19 cellular contexts compared by ENCODE assay signal in genomic region chr12:132502882-132503193, GRCh38. TPM values are rescaled to one million over a fixed set of nuclear protein-coding genes. Genes with fewer than 3 reads are reported as not detected.
A peak's percentile ranks its signal among the peaks of the same experiment; 100 is the strongest.
DNase-seq lines count a peak whose midpoint lies in the region; ATAC-seq, FAIRE-seq and TF ChIP-seq lines count a peak whose summit lies in the region.
"Had no signal": no experiment of that assay in that cellular context is flagged by ENCODE, and none has a peak within 500 bp of the region (broad histone marks: within the 10 kb centered on the region; RNA-seq: fewer than 3 reads in every experiment).

No MANE protein-coding gene starts in this region.

- no peaks in the 10 kb centered on the region for H3K27me3 Mint-ChIP-seq in CD4-positive, alpha-beta T cell
- no peaks in the 10 kb centered on the region for H3K27me3 Mint-ChIP-seq in memory B cell

- peaks cover 98% of the 10 kb centered on the region for H3K79me2 ChIP-seq in K562 (ENCODE audit: control insufficient read depth, insufficient read depth, low read length)

- no peak for DNase-seq in CD4-positive, alpha-beta T cell
- DNase-seq in K562 (ENCODE audit: extremely low read depth in 1 of 4, low spot score in 3 of 4) (peak in 1 of 4 experiments; percentile 44), memory B cell (ENCODE audit: low spot score in 2 of 2) (no peak)
- DNase-seq in effector CD8-positive, alpha-beta T cell (lab: John Stamatoyannopoulos, UW), result no peak
- DNase-seq: COR-L47, DMS 273 treated with DMSO at 0.1 percent for 48 hours, DND-41, NCI-H1105 treated with DMSO at 0.1 percent for 48 hours, NCI-H1694 treated with DMSO at 0.1 percent for 48 hours, NCI-H226, NCI-H524 treated with DMSO at 0.1 percent for 48 hours, PC-9, SJCRH30 had no signal

- H3K4me1 ChIP-seq in BLaER1, result peaks cover 99% of the 10 kb centered on the region
- H3K4me1 ChIP-seq in K562 (replicated peaks in 1 of 2; ENCODE audit: control insufficient read depth in 2 of 2, insufficient read depth in 2 of 2, low read length in 2 of 2), result peaks cover 20 to 100% of the 10 kb centered on the region in 2 experiments; a peak in 4 of 5 replicates
- H3K4me1 ChIP-seq: HAP-1 had no signal

- H3K4me3 Mint-ChIP-seq in CD4-positive, alpha-beta T cell, result no peak overlapping the region
- H3K4me3 Mint-ChIP-seq in memory B cell, result peak overlapping the region; percentile 41
- H3K4me3 Mint-ChIP-seq: CD14-positive monocyte had no signal

- no peak overlapping the region for H3K9ac ChIP-seq in BLaER1
- peak overlapping the region in 1 of 2 experiments; percentile 83; a peak in 2 of 4 replicates for H3K9ac ChIP-seq in K562 (ENCODE audit: insufficient read depth in 1 of 2, low read depth in 2 of 2, low read length in 2 of 2)

- H3K27ac ChIP-seq in BLaER1 (peak overlapping the region; percentile 36), K562 (ENCODE audit: extremely low read depth, low read depth, low read length) (no peak overlapping the region)
- no peak overlapping the region for H3K27ac ChIP-seq in CD4-positive, alpha-beta T cell (ENCODE audit: low read depth, low read length)
- H3K27ac ChIP-seq: PC-9, SJCRH30 had no signal

- ATAC-seq in CD4-positive, alpha-beta T cell (ENCODE audit: poor library complexity), result no peak
- ATAC-seq in K562 (peak; percentile 14), memory B cell (ENCODE audit: low read depth) (no peak), HG03521 (IDR thresholded peaks at IDR 0.05; ENCODE audit: unreplicated experiment) (no peak), HG03469 (IDR thresholded peaks at IDR 0.05; ENCODE audit: unreplicated experiment) (no peak), HG03342 (IDR thresholded peaks at IDR 0.05; ENCODE audit: unreplicated experiment) (no peak)

- TF ChIP-seq POLR2A in K562 (conservative IDR thresholded peaks at IDR 0.05), result no peak

- H3K4me3 ChIP-seq in BLaER1, result no peak overlapping the region
- no peak overlapping the region for H3K4me3 ChIP-seq in K562
- H3K4me3 ChIP-seq: HAP-1, PC-9, SJCRH30 had no signal

- H3K4me2 ChIP-seq in BLaER1 (peak overlapping the region; percentile 95), K562 (ENCODE audit: insufficient read depth, low read length) (no peak overlapping the region)
- H3K4me2 ChIP-seq: PC-9 had no signal

- no peak for TF ChIP-seq EP300 in K562 (IDR thresholded peaks at IDR 0.05; ENCODE audit: low read length)

- BruUV-seq in K562 (replicated peaks; lab: Mats Ljungman, UMichigan), result no TSS peak

- CTCF ChIA-PET in CD4-positive, alpha-beta T cell (lab: Charles Lee), result no interaction called here
- CTCF ChIA-PET in K562 (lab: Yijun Ruan, JAX; ENCODE audit: low intra/inter-chr PET ratio), result no interaction called here

- WGBS in K562 (ENCODE audit: insufficient coverage, low coverage, missing lambda C conversion rate), result 60% methylated on average over 2 of the region's 8 CpGs

- intact Hi-C loops in CD4-positive, alpha-beta T cell (cut with DNase I, micrococcal nuclease), result no loop called here
- intact Hi-C loops in K562 (cut with micrococcal nuclease), result no loop called here

- no peak for TF ChIP-seq CTCF in CD4-positive, alpha-beta T cell (IDR thresholded peaks at IDR 0.05)
- no peak for TF ChIP-seq CTCF in K562 (IDR thresholded peaks at IDR 0.05 in 2 of 3, conservative IDR thresholded peaks at IDR 0.05 in 1 of 3; ENCODE audit: insufficient read depth in 2 of 3, low read depth in 1 of 3, low read length in 3 of 3)

- no peak for TF ChIP-seq RAD21 in K562 (CRISPR knock-in tag; conservative IDR thresholded peaks at IDR 0.05 in 1 of 2, IDR thresholded peaks at IDR 0.05 in 1 of 2)

- peaks cover 4% of the 10 kb centered on the region for H3K36me3 Mint-ChIP-seq in CD4-positive, alpha-beta T cell (ENCODE audit: low read depth)
- H3K36me3 Mint-ChIP-seq in memory B cell, result no peaks in the 10 kb centered on the region

- FAIRE-seq in K562 (lab: Jason Lieb, UNC), result no peak

- H3K36me3 ChIP-seq in BLaER1 (no peaks in the 10 kb centered on the region), K562 (ENCODE audit: control insufficient read depth, insufficient read depth, low read length) (peaks cover 4% of the 10 kb centered on the region; the same call in 1 of the 3 replicates)
- H3K36me3 ChIP-seq: HAP-1, SJCRH30 had no signal

- H3K4me1 Mint-ChIP-seq in CD4-positive, alpha-beta T cell (ENCODE audit: low read depth), result peaks cover 62% of the 10 kb centered on the region
- H3K4me1 Mint-ChIP-seq in memory B cell, result peaks cover 49% of the 10 kb centered on the region

- POLR2A ChIA-PET in CD4-positive, alpha-beta T cell (lab: Charles Lee), result no interaction called here
- POLR2A ChIA-PET in K562 (lab: Yijun Ruan, JAX), result interaction anchor here (0.6 to 3.4 kb wide), 4 partner anchors 8 to 581 kb away, joined by 3 to 10 read pairs (median 4); no protein-coding TSS in a partner anchor

- H3K9me1 ChIP-seq in K562 (ENCODE audit: control insufficient read depth, insufficient read depth, low read length), result peaks cover 34% of the 10 kb centered on the region

- no peaks in the 10 kb centered on the region for H3K9me3 Mint-ChIP-seq in CD4-positive, alpha-beta T cell
- no peaks in the 10 kb centered on the region for H3K9me3 Mint-ChIP-seq in memory B cell
- H3K9me3 Mint-ChIP-seq: CD14-positive monocyte had no signal

- H3K9me3 ChIP-seq in BLaER1 (no peaks in the 10 kb centered on the region), K562 (replicated peaks; ENCODE audit: control insufficient read depth, insufficient read depth, low read depth, low read length) (no peaks in the 10 kb centered on the region)
- H3K9me3 ChIP-seq in CD4-positive, alpha-beta T cell (ENCODE audit: control insufficient read depth, low read length), result no peaks in the 10 kb centered on the region
- H3K9me3 ChIP-seq: HAP-1, SJCRH30 had no signal

- in situ Hi-C loops in K562 (cut with MboI), result no loop called here

- peaks cover 99% of the 10 kb centered on the region for H4K20me1 ChIP-seq in BLaER1
- H4K20me1 ChIP-seq in K562 (replicated peaks; ENCODE audit: control insufficient read depth, insufficient read depth, low read length), result peaks cover 89% of the 10 kb centered on the region

- H3K27me3 ChIP-seq in BLaER1 (no peaks in the 10 kb centered on the region), K562 (ENCODE audit: control insufficient read depth in 2 of 2, insufficient read depth in 2 of 2, low read length in 2 of 2) (no peaks in the 10 kb centered on the region)
- no peaks in the 10 kb centered on the region for H3K27me3 ChIP-seq in CD4-positive, alpha-beta T cell (ENCODE audit: control insufficient read depth, insufficient read depth, low read length)
- H3K27me3 ChIP-seq: SJCRH30 had no signal

- peak overlapping the region; percentile 63 for H3K27ac Mint-ChIP-seq in CD4-positive, alpha-beta T cell
- H3K27ac Mint-ChIP-seq in memory B cell, result peak overlapping the region; percentile 67

- H2AFZ ChIP-seq in K562 (ENCODE audit: low read depth, low read length), result no peak overlapping the region
- H2AFZ ChIP-seq: PC-9 had no signal

TF ChIP-seq in K562, 482 proteins besides CTCF, POLR2A, EP300 and RAD21 (continues in another document):
- TF ChIP-seq POLR3G (IDR thresholded peaks at IDR 0.05; ENCODE audit: extremely low read depth, insufficient read length, insufficient replicate concordance) (no peak), TAF7 (tag; IDR thresholded peaks at IDR 0.05) (no peak), REST (CRISPR knock-in tag; IDR thresholded peaks at IDR 0.05; ENCODE audit: low read depth) (no peak), SRSF7 (optimal IDR thresholded peaks at IDR 0.05; ENCODE audit: low read depth, low read length) (no peak), ZNF561 (CRISPR knock-in tag; conservative IDR thresholded peaks at IDR 0.05) (no peak), POU5F1 (IDR thresholded peaks at IDR 0.05; ENCODE audit: borderline replicate concordance, low read depth, low read length, partially characterized antibody) (no peak)

RNA-seq across cellular contexts. Expression of gene FBRSL1, which starts 12.9 kb away (rescaled TPM):
- 10 to 100 TPM; 75.8 to 80.7 TPM for total RNA-seq in CD4-positive, alpha-beta T cell
- total RNA-seq in K562 (2011; cell fraction: chromatin; rRNA removed; ENCODE audit: low replicate concordance), result 25.5 and 41.9 TPM in 2 replicates
- 25.0 and 40.7 TPM in 2 replicates for total RNA-seq in K562 (2011; cell fraction: nucleolus; rRNA removed)
- total RNA-seq in K562 (2011; cell fraction: nucleoplasm; rRNA removed), result 23.3 and 28.3 TPM in 2 replicates
- total RNA-seq in K562 (2014; rRNA removed) (21.7 and 24.6 TPM in 2 replicates), K562 (2014; rRNA removed; fragmentation: Illumina TruSeq; extraction: Trizol) (1.1 and 1.3 TPM in 2 replicates), K562 (2015; rRNA removed; fragmentation: Illumina TruSeq; extraction: Trizol) (7.3 and 12.9 TPM in 2 replicates), K562 (2021) (112 and 129 TPM in 2 replicates)
- polyA plus RNA-seq in K562 (2011; rRNA removed) (1.9 and 4.3 TPM in 2 replicates), K562 (2014; fragmentation: Illumina TruSeq; extraction: Trizol) (29.3 and 35.8 TPM in 2 replicates), K562 (2014; fragmentation: Nextera tagmentation; extraction: Ambion mirVana) (under 1 TPM; 0.24 to 0.29 TPM), K562 (2014; rRNA removed) (27.4 and 32.3 TPM in 2 replicates)
- polyA plus RNA-seq in K562 (2011; cell fraction: cytosol; rRNA removed), result 3.7 and 13.3 TPM in 2 replicates
- 16.7 and 51.7 TPM in 2 replicates for polyA plus RNA-seq in K562 (2011; cell fraction: nucleus; rRNA removed)
- polyA plus RNA-seq in K562 (2012), result 41.9 and 54.8 TPM in 2 replicates
- 0.81 and 1.8 TPM in 2 replicates for polyA minus RNA-seq in K562 (2011; rRNA and poly(A)+ RNA removed)
- polyA minus RNA-seq in K562 (2011; cell fraction: cytosol; rRNA and poly(A)+ RNA removed), result 21.0 and 29.9 TPM in 2 replicates
- 9.0 and 9.3 TPM in 2 replicates for polyA minus RNA-seq in K562 (2011; cell fraction: nucleus; rRNA and poly(A)+ RNA removed)
